In the genomic region with DNA sequence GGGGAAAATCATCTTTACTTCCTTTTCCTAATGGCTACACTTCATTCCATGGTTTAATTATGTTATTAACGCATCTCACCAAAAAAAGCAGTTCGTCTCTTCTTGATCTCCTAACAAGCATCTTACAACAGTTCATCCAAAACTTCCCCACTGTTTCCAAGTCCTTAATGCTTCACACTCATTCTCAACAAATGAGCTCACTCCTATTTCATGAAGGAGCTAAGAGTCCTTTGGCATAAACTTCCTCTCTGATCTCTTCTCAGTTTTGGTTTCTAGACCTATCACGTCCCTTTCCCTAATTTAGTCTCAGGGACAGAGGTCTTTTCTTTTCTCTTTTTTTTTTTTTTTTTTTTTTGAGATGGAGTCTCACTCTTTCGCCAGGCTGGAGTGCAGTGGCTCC, we compare ENCODE assay signal across 1 cellular context.
TF ChIP-seq lines count a peak whose summit lies in the region.

No MANE protein-coding gene starts in this region.

TF ChIP-seq in GM23338, 12 proteins besides CTCF, POLR2A, EP300 and RAD21 (continued from another document):
- TF ChIP-seq EZH2 (IDR thresholded peaks at IDR 0.05; ENCODE audit: low read depth, unreplicated experiment) (no peak), NANOG (IDR thresholded peaks at IDR 0.05; ENCODE audit: borderline replicate concordance) (no peak), POLR2AphosphoS5 (IDR thresholded peaks at IDR 0.05; ENCODE audit: low read depth) (no peak), ZNF114 (CRISPR knock-in tag; IDR thresholded peaks at IDR 0.05) (no peak), ZNF331 (CRISPR knock-in tag; IDR thresholded peaks at IDR 0.05; ENCODE audit: low read depth) (no peak), CREB1 (CRISPR knock-in tag; IDR thresholded peaks at IDR 0.05; ENCODE audit: low read depth) (no peak), EZH2phosphoT487 (IDR thresholded peaks at IDR 0.05; ENCODE audit: unreplicated experiment) (no peak), STAT1 (IDR thresholded peaks at IDR 0.05; ENCODE audit: unreplicated experiment) (no peak), ZNF462 (CRISPR knock-in tag; IDR thresholded peaks at IDR 0.05) (no peak), JUNB (IDR thresholded peaks at IDR 0.05; ENCODE audit: unreplicated experiment) (no peak)
- TF ChIP-seq, protein P1, sequence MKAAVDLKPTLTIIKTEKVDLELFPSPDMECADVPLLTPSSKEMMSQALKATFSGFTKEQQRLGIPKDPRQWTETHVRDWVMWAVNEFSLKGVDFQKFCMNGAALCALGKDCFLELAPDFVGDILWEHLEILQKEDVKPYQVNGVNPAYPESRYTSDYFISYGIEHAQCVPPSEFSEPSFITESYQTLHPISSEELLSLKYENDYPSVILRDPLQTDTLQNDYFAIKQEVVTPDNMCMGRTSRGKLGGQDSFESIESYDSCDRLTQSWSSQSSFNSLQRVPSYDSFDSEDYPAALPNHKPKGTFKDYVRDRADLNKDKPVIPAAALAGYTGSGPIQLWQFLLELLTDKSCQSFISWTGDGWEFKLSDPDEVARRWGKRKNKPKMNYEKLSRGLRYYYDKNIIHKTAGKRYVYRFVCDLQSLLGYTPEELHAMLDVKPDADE (IDR thresholded peaks at IDR 0.05), result no peak
